Comparison of ENCODE assay signal across 8 cellular contexts in genomic region chr13:29846475-29847256, GRCh38. TPM values are rescaled to one million over a fixed set of nuclear protein-coding genes. Genes with fewer than 3 reads are reported as not detected.
A peak's percentile ranks its signal among the peaks of the same experiment; 100 is the strongest.
DNase-seq lines count a peak whose midpoint lies in the region; ATAC-seq and TF ChIP-seq lines count a peak whose summit lies in the region.

No MANE protein-coding gene starts in this region.

- no peaks in the 10 kb centered on the region for H3K9me3 Mint-ChIP-seq in T-helper 1 cell treated with Interleukin-12 subunit alpha and Interleukin-12 subunit beta and Interleukin-4 antibody, amounts not matched to agents 30 μg/mL and 1 μg/mL, for 36 hours

- no peaks in the 10 kb centered on the region for H3K36me3 ChIP-seq in left lung

- H3K36me3 Mint-ChIP-seq in T-helper 1 cell treated with Interleukin-12 subunit alpha and Interleukin-12 subunit beta and Interleukin-4 antibody, amounts not matched to agents 30 μg/mL and 1 μg/mL, for 36 hours (ENCODE audit: low read depth), result peaks cover 6% of the 10 kb centered on the region

- peak overlapping the region; percentile 92 for H3K4me3 Mint-ChIP-seq in T-helper 1 cell treated with Interleukin-12 subunit alpha and Interleukin-12 subunit beta and Interleukin-4 antibody, amounts not matched to agents 30 μg/mL and 1 μg/mL, for 36 hours

- intact Hi-C loops in left lung (cut with DNase I), result loop anchor here in 1 of 2 donors (5.0 kb wide), 1 partner anchor 266 kb away; no protein-coding TSS in a partner anchor

- ATAC-seq in left lung, result no peak
- no peak for ATAC-seq in GM19463 (IDR thresholded peaks at IDR 0.05; ENCODE audit: unreplicated experiment)
- ATAC-seq in HG02852 (IDR thresholded peaks at IDR 0.05; ENCODE audit: unreplicated experiment), result no peak

- peaks cover 15 to 57% of the 10 kb centered on the region in 2 donors for H3K4me1 ChIP-seq in left lung

- peaks cover 33% of the 10 kb centered on the region for H3K4me1 Mint-ChIP-seq in T-helper 1 cell treated with Interleukin-12 subunit alpha and Interleukin-12 subunit beta and Interleukin-4 antibody, amounts not matched to agents 30 μg/mL and 1 μg/mL, for 36 hours (ENCODE audit: low read depth)

- H3K4me3 ChIP-seq in left lung, result peak overlapping the region; percentile 52 to 88

- no peak overlapping the region for H3K27ac Mint-ChIP-seq in T-helper 1 cell treated with Interleukin-12 subunit alpha and Interleukin-12 subunit beta and Interleukin-4 antibody, amounts not matched to agents 30 μg/mL and 1 μg/mL, for 36 hours

- DNase-seq in T-helper 1 cell (no peak), left lung (no peak), superior temporal gyrus (ENCODE audit: extremely low spot score) (peak; percentile 78), OCI-M1 (lab: John Stamatoyannopoulos, UW) (no peak)

- TF ChIP-seq CTCF in left lung (IDR thresholded peaks at IDR 0.05), result no peak

- peak overlapping the region; percentile 72 for H3K27ac ChIP-seq in angular gyrus (ENCODE audit: low read depth, low read length)
- peak overlapping the region; percentile 59 to 75 for H3K27ac ChIP-seq in left lung

- no peaks in the 10 kb centered on the region for H3K27me3 ChIP-seq in left lung

- peaks cover 3% of the 10 kb centered on the region for H3K27me3 Mint-ChIP-seq in T-helper 1 cell treated with Interleukin-12 subunit alpha and Interleukin-12 subunit beta and Interleukin-4 antibody, amounts not matched to agents 30 μg/mL and 1 μg/mL, for 36 hours (ENCODE audit: low read depth)

- H3K9me3 ChIP-seq in left lung, result no peaks in the 10 kb centered on the region

RNA-seq across cellular contexts. Expression of gene UBL3, which starts 3.8 kb away (rescaled TPM):
- 10 to 100 TPM; 37.2 to 43.3 TPM for total RNA-seq in left lung
